ENCODE assay signal across 2 cellular contexts in genomic region chr4:129422277-129422676, GRCh38.
TF ChIP-seq lines count a peak whose summit lies in the region.

No MANE protein-coding gene starts in this region.

TF ChIP-seq in HepG2, 621 proteins besides CTCF, POLR2A, EP300 and RAD21 (continued from another document):
- TF ChIP-seq ZNF496 (CRISPR knock-in tag; IDR thresholded peaks at IDR 0.05; ENCODE audit: insufficient replicate concordance) (no peak), ZNF33B (CRISPR knock-in tag; IDR thresholded peaks at IDR 0.05) (no peak), MAFK (conservative IDR thresholded peaks at IDR 0.05 in 1 of 2, IDR thresholded peaks at IDR 0.05 in 1 of 2; ENCODE audit: low read length in 2 of 2) (peak; percentile 59 to 76; a peak in 3 of 4 replicates), ZBTB49 (CRISPR knock-in tag; IDR thresholded peaks at IDR 0.05; ENCODE audit: borderline replicate concordance) (no peak), ZNF562 (CRISPR knock-in tag; IDR thresholded peaks at IDR 0.05; ENCODE audit: borderline replicate concordance) (no peak), SMYD3 (CRISPR knock-in tag; IDR thresholded peaks at IDR 0.05) (no peak), MAFF (IDR thresholded peaks at IDR 0.05; ENCODE audit: low read depth, low read length) (peak; percentile 59)

TF ChIP-seq in IMR-90, 13 proteins besides CTCF, POLR2A, EP300 and RAD21 (continued from another document):
- no peak for TF ChIP-seq RCOR1 (IDR thresholded peaks at IDR 0.05; ENCODE audit: insufficient replicate concordance, low read length)
